In genomic region chr12:70853326-70853725, GRCh38 we compare ENCODE assay signal across 11 cellular contexts.
DNase-seq lines count a peak whose midpoint lies in the region; ATAC-seq and TF ChIP-seq lines count a peak whose summit lies in the region.
"Had no signal": no experiment of that assay in that cellular context is flagged by ENCODE, and none has a peak within 500 bp of the region (broad histone marks: within the 10 kb centered on the region; RNA-seq: fewer than 3 reads in every experiment).

No MANE protein-coding gene starts in this region.

- H3K9me3 ChIP-seq in mesenchymal stem cell (ENCODE audit: control insufficient read depth, low read length): peaks cover 8% of the 10 kb centered on the region
- H3K9me3 ChIP-seq in vagina: no peaks in the 10 kb centered on the region

- intact Hi-C loops in vagina (cut with DNase I): no loop called here

- no peaks in the 10 kb centered on the region for H3K79me1 ChIP-seq in mesenchymal stem cell (replicated peaks; ENCODE audit: low read length, poor library complexity, severe bottlenecking)

- no peak overlapping the region for H4K8ac ChIP-seq in mesenchymal stem cell (ENCODE audit: low read length)

- H3K36me3 ChIP-seq in mesenchymal stem cell (ENCODE audit: control insufficient read depth in 1 of 2, insufficient read depth in 2 of 2, low read depth in 1 of 2, low read length in 2 of 2) (no peaks in the 10 kb centered on the region), vagina (no peaks in the 10 kb centered on the region)
- H3K36me3 ChIP-seq: neural progenitor cell had no signal

- no peak for TF ChIP-seq CTCF in AG09319 (IDR thresholded peaks at IDR 0.05; ENCODE audit: low read depth, low read length)
- TF ChIP-seq CTCF in NB4 (IDR thresholded peaks at IDR 0.05; ENCODE audit: low read depth, low read length): no peak
- TF ChIP-seq CTCF in vagina (IDR thresholded peaks at IDR 0.05): no peak

- H3K4me3 ChIP-seq in NB4 (ENCODE audit: low read depth, low read length) (no peak overlapping the region), mesenchymal stem cell (ENCODE audit: insufficient read depth in 1 of 2, low read depth in 1 of 2, low read length in 2 of 2) (peak overlapping the region in 1 of 2 experiments; percentile 34), vagina (no peak overlapping the region)
- H3K4me3 ChIP-seq: neural progenitor cell had no signal

- H2AFZ ChIP-seq in mesenchymal stem cell (ENCODE audit: low read depth, low read length): no peak overlapping the region
- H2AFZ ChIP-seq: neural progenitor cell had no signal

- no peak overlapping the region for H3K27ac ChIP-seq in mesenchymal stem cell (ENCODE audit: low read length, poor library complexity, severe bottlenecking)
- no peak overlapping the region for H3K27ac ChIP-seq in vagina
- H3K27ac ChIP-seq: neural progenitor cell had no signal

- no peak overlapping the region for H3K14ac ChIP-seq in mesenchymal stem cell (ENCODE audit: low read length in 2 of 2)

- no peak overlapping the region for H2BK120ac ChIP-seq in mesenchymal stem cell (ENCODE audit: low read depth, low read length)

- no peak overlapping the region for H2BK15ac ChIP-seq in mesenchymal stem cell (ENCODE audit: low read depth, poor library complexity, severe bottlenecking)

- H3K4me1 ChIP-seq in mesenchymal stem cell (ENCODE audit: control insufficient read depth, insufficient read depth, low read depth, low read length) (no peaks in the 10 kb centered on the region), vagina (no peaks in the 10 kb centered on the region)
- H3K4me1 ChIP-seq: neural progenitor cell had no signal

- WGBS in mesenchymal stem cell: 93% methylated on average over 3 of the region's 3 CpGs

- no peak overlapping the region for H3K23ac ChIP-seq in mesenchymal stem cell (ENCODE audit: low read length in 2 of 2)

- H3K18ac ChIP-seq in mesenchymal stem cell (ENCODE audit: low read depth in 1 of 2, low read length in 2 of 2): no peak overlapping the region

- H2BK5ac ChIP-seq in mesenchymal stem cell (ENCODE audit: low read depth, low read length, poor library complexity, severe bottlenecking): no peak overlapping the region

- DNase-seq in AG09319 (ENCODE audit: extremely low read depth, low read depth) (peak; percentile 76), NB4 (ENCODE audit: low read depth) (peak; percentile 46), fibroblast of gingiva (ENCODE audit: low read depth) (peak; percentile 97), mesenchymal stem cell (peak; percentile 29), NAMALWA (ENCODE audit: low spot score) (no peak), vagina (ENCODE audit: extremely low spot score in 2 of 2) (no peak)
- DNase-seq in stimulated activated naive CD8-positive, alpha-beta T cell treated with anti-CD3 and anti-CD28 coated beads, Interleukin-15, Interleukin-2, amounts not matched to agents 100 U/mL and 50 U/mL, for 24 hours: no peak
- DNase-seq: DMS53, T-helper 17 cell had no signal

- TF ChIP-seq POLR2A in NB4 (IDR thresholded peaks at IDR 0.05; ENCODE audit: extremely low read depth, insufficient read length): no peak
- TF ChIP-seq POLR2A in vagina (IDR thresholded peaks at IDR 0.05): no peak

- H3K27me3 ChIP-seq in mesenchymal stem cell (ENCODE audit: control insufficient read depth in 1 of 2, insufficient read depth in 1 of 2, low read length in 2 of 2): peaks cover 0 to 26% of the 10 kb centered on the region in 2 experiments
- no peaks in the 10 kb centered on the region for H3K27me3 ChIP-seq in vagina
- H3K27me3 ChIP-seq: neural progenitor cell had no signal

- H2BK12ac ChIP-seq in mesenchymal stem cell (ENCODE audit: low read length in 2 of 2): no peak overlapping the region

- no peak overlapping the region for H3K9ac ChIP-seq in mesenchymal stem cell (ENCODE audit: low read length)
- H3K9ac ChIP-seq: neural progenitor cell had no signal

- H2AK5ac ChIP-seq in mesenchymal stem cell (ENCODE audit: low read length, severe bottlenecking): no peak overlapping the region

- ATAC-seq in GM18907 (IDR thresholded peaks at IDR 0.05; ENCODE audit: unreplicated experiment): no peak
- ATAC-seq in stimulated activated naive CD8-positive, alpha-beta T cell treated with anti-CD3 and anti-CD28 coated beads, Interleukin-15, Interleukin-2, amounts not matched to agents 100 U/mL and 50 U/mL, for 24 hours: no peak
- ATAC-seq: T-helper 17 cell had no signal

- no peak overlapping the region for H3K4me2 ChIP-seq in mesenchymal stem cell (ENCODE audit: low read length, poor library complexity, severe bottlenecking)
- H3K4me2 ChIP-seq: neural progenitor cell had no signal

- H4K91ac ChIP-seq in mesenchymal stem cell (ENCODE audit: low read length): no peak overlapping the region

- H3K4ac ChIP-seq in mesenchymal stem cell (ENCODE audit: low read depth in 1 of 2, low read length in 2 of 2): no peak overlapping the region

Comparison
In these comparisons a context has a peak if more than half of its experiments do, and no peak if none do; other contexts are left out.
1. DNase-seq: peak in AG09319 (single experiment), NB4 (single experiment), fibroblast of gingiva (single experiment) and mesenchymal stem cell (single experiment); none in NAMALWA (single experiment), vagina (0 of 2) and stimulated activated naive CD8-positive, alpha-beta T cell treated with anti-CD3 and anti-CD28 coated beads, Interleukin-15, Interleukin-2, amounts not matched to agents 100 U/mL and 50 U/mL, for 24 hours (single experiment).